Comparison of ENCODE assay signal across 17 cellular contexts in the genomic region with DNA sequence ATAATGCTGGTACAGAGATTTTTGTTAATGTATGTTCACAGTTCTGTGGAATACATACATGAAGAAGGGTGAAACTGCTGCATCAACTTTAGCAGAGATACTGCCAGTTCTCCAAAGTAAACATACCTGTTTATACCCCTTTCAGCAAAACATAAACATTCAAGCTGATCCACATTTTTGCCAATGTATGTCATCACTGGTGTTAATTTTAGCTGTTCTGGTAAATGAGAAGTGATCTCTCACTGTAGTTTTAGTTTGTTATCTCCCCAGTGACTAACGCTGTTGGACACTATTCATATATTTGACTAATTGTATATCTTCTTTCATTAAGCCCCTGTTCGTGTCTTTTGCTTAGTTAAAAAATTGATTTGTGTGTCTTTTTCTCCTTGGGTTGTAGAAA.
DNase-seq lines count a peak whose midpoint lies in the region; ATAC-seq and TF ChIP-seq lines count a peak whose summit lies in the region.
"Had no signal": no experiment of that assay in that cellular context is flagged by ENCODE, and none has a peak within 500 bp of the region (broad histone marks: within the 10 kb centered on the region; RNA-seq: fewer than 3 reads in every experiment).

No MANE protein-coding gene starts in this region.

- no peaks in the 10 kb centered on the region for H3K9me2 ChIP-seq in HCT116 (ENCODE audit: insufficient read depth)

- CTCF ChIA-PET in HCT116 (lab: Charles Lee), result no interaction called here
- CTCF ChIA-PET in CD8-positive, alpha-beta T cell (lab: Charles Lee), result no interaction called here

- DNase-seq in HCT116 (ENCODE audit: low read depth, low spot score) (no peak), amniotic epithelial cell (ENCODE audit: low read depth) (peak; percentile 21), fibroblast of villous mesenchyme (ENCODE audit: low read depth) (peak; percentile 26), trophoblast cell (peak; percentile 63 to 96), HT-29 (ENCODE audit: low spot score) (no peak), OCI-M1 (lab: John Stamatoyannopoulos, UW) (no peak)
- no peak for DNase-seq in CD8-positive, alpha-beta T cell
- DNase-seq: AML-193; CD4-positive, alpha-beta T cell; DMS153; DMS79; GDM1; GOT3; H7 had no signal

- no peaks in the 10 kb centered on the region for H3K4me1 Mint-ChIP-seq in CD8-positive, alpha-beta T cell (ENCODE audit: low read depth)

- TF ChIP-seq RAD21 in HCT116 (IDR thresholded peaks at IDR 0.05; ENCODE audit: low read depth), result no peak

- H3K4me3 Mint-ChIP-seq in CD8-positive, alpha-beta T cell, result no peak overlapping the region
- H3K4me3 Mint-ChIP-seq: CD4-positive, alpha-beta T cell had no signal

- no peak overlapping the region for H4K12ac ChIP-seq in trophoblast cell (ENCODE audit: low read depth, low read length)

- H4K91ac ChIP-seq in trophoblast cell (ENCODE audit: low read depth, low read length), result no peak overlapping the region

- intact Hi-C loops in HCT116 (cut with micrococcal nuclease), result no loop called here
- intact Hi-C loops in CD8-positive, alpha-beta T cell (cut with DNase I, micrococcal nuclease), result no loop called here

- H3K9me3 Mint-ChIP-seq in CD8-positive, alpha-beta T cell, result no peaks in the 10 kb centered on the region
- H3K9me3 Mint-ChIP-seq: CD4-positive, alpha-beta T cell had no signal

- BruUV-seq in HCT116 (replicated peaks; lab: Mats Ljungman, UMichigan), result no TSS peak

- H3K14ac ChIP-seq in trophoblast cell (ENCODE audit: low read length), result no peak overlapping the region

- H3K27ac ChIP-seq in HCT116 (ENCODE audit: low read depth, low read length), result no peak overlapping the region
- no peak overlapping the region for H3K27ac ChIP-seq in trophoblast cell (ENCODE audit: low read depth, low read length)
- no peak overlapping the region for H3K27ac ChIP-seq in CD8-positive, alpha-beta T cell (ENCODE audit: low read depth, low read length)
- H3K27ac ChIP-seq: 22Rv1, A549, C4-2B had no signal

- H3K18ac ChIP-seq in trophoblast cell (ENCODE audit: low read length), result no peak overlapping the region

- no peak overlapping the region for H3K27ac Mint-ChIP-seq in CD8-positive, alpha-beta T cell
- H3K27ac Mint-ChIP-seq: CD4-positive, alpha-beta T cell had no signal

- POLR2A ChIA-PET in HCT116 (lab: Charles Lee), result no interaction called here
- POLR2A ChIA-PET in CD8-positive, alpha-beta T cell (lab: Charles Lee), result no interaction called here

- H3K36me3 Mint-ChIP-seq in CD8-positive, alpha-beta T cell, result no peaks in the 10 kb centered on the region

- H3K36me3 ChIP-seq in HCT116 (ENCODE audit: control insufficient read depth in 1 of 2, insufficient read depth in 2 of 2, low read length in 2 of 2) (no peaks in the 10 kb centered on the region), trophoblast cell (ENCODE audit: control insufficient read depth in 1 of 2, insufficient read depth in 2 of 2, low read length in 2 of 2) (no peaks in the 10 kb centered on the region)
- no peaks in the 10 kb centered on the region for H3K36me3 ChIP-seq in CD8-positive, alpha-beta T cell (ENCODE audit: insufficient read depth, low read length)

- H4K8ac ChIP-seq in trophoblast cell (ENCODE audit: low read depth, low read length), result no peak overlapping the region

- H2BK5ac ChIP-seq in trophoblast cell (ENCODE audit: low read depth, low read length, poor library complexity), result no peak overlapping the region

- no peaks in the 10 kb centered on the region for H3K27me3 Mint-ChIP-seq in CD8-positive, alpha-beta T cell (ENCODE audit: low read depth)
- H3K27me3 Mint-ChIP-seq: CD4-positive, alpha-beta T cell had no signal

- H2AFZ ChIP-seq in HCT116 (ENCODE audit: low read depth, low read length, poor library complexity, severe bottlenecking) (no peak overlapping the region), trophoblast cell (ENCODE audit: insufficient read depth, low read length, poor library complexity) (no peak overlapping the region)

- no peak overlapping the region for H3K4me3 ChIP-seq in HCT116 (replicated peaks in 1 of 2; ENCODE audit: low read depth in 1 of 2, low read length in 2 of 2)
- H3K4me3 ChIP-seq in fibroblast of villous mesenchyme (ENCODE audit: low read depth, low read length), result no peak overlapping the region
- no peak overlapping the region for H3K4me3 ChIP-seq in trophoblast cell (ENCODE audit: low read depth, low read length)
- H3K4me3 ChIP-seq in CD8-positive, alpha-beta T cell (ENCODE audit: low read depth, low read length), result no peak overlapping the region
- H3K4me3 ChIP-seq: A549 had no signal

- H3K23ac ChIP-seq in trophoblast cell (ENCODE audit: low read length), result no peak overlapping the region

- H3K9me3 ChIP-seq in HCT116 (ENCODE audit: control insufficient read depth in 1 of 2, insufficient read depth in 1 of 2, low read depth in 1 of 2, low read length in 2 of 2) (no peaks in the 10 kb centered on the region), trophoblast cell (ENCODE audit: insufficient read depth, low read depth, low read length) (peaks cover 3% of the 10 kb centered on the region)
- no peaks in the 10 kb centered on the region for H3K9me3 ChIP-seq in CD8-positive, alpha-beta T cell (ENCODE audit: low read length)
- H3K9me3 ChIP-seq: A549 had no signal

- H3K79me1 ChIP-seq in trophoblast cell (ENCODE audit: low read length), result no peaks in the 10 kb centered on the region

- H3K9ac ChIP-seq in HCT116 (ENCODE audit: low read length) (no peak overlapping the region), trophoblast cell (ENCODE audit: low read length) (no peak overlapping the region)

- H3K27me3 ChIP-seq in HCT116 (ENCODE audit: insufficient read depth, low read length) (no peaks in the 10 kb centered on the region), trophoblast cell (ENCODE audit: insufficient read depth, low read length) (no peaks in the 10 kb centered on the region)
- no peaks in the 10 kb centered on the region for H3K27me3 ChIP-seq in CD8-positive, alpha-beta T cell (ENCODE audit: insufficient read depth, low read length)

- no peak overlapping the region for H2BK12ac ChIP-seq in trophoblast cell (ENCODE audit: low read length)

- no peak overlapping the region for H2AK5ac ChIP-seq in trophoblast cell (ENCODE audit: low read length)

- H3K79me2 ChIP-seq in HCT116 (ENCODE audit: insufficient read depth, low read length), result no peaks in the 10 kb centered on the region
- no peaks in the 10 kb centered on the region for H3K79me2 ChIP-seq in trophoblast cell (ENCODE audit: control insufficient read depth, insufficient read depth, low read length, poor library complexity)

- TF ChIP-seq CTCF in HCT116 (IDR thresholded peaks at IDR 0.05 in 2 of 3, conservative IDR thresholded peaks at IDR 0.05 in 1 of 3; ENCODE audit: borderline replicate concordance in 1 of 3, insufficient read depth in 1 of 3, low read depth in 2 of 3, low read length in 2 of 3), result no peak
- TF ChIP-seq CTCF in fibroblast of villous mesenchyme (IDR thresholded peaks at IDR 0.05; ENCODE audit: insufficient read depth, low read depth, low read length), result no peak
- TF ChIP-seq CTCF in CD8-positive, alpha-beta T cell (IDR thresholded peaks at IDR 0.05), result no peak

- no peak for TF ChIP-seq POLR2A in HCT116 (IDR thresholded peaks at IDR 0.05; ENCODE audit: borderline replicate concordance, extremely low read depth, insufficient read depth, insufficient read length)

- no peak overlapping the region for H2BK120ac ChIP-seq in trophoblast cell (ENCODE audit: insufficient read depth, low read length, poor library complexity)

- H3K4ac ChIP-seq in trophoblast cell (ENCODE audit: low read depth, low read length), result no peak overlapping the region

- no peak for ATAC-seq in HCT116
- no peak for ATAC-seq in CD8-positive, alpha-beta T cell
- ATAC-seq: A549 had no signal

- 0 out of 4 replicates have a peak, but pooled peaks cover 0 to 3% of the 10 kb centered on the region in 2 experiments for H3K4me1 ChIP-seq in HCT116 (ENCODE audit: control insufficient read depth in 1 of 2, insufficient read depth in 2 of 2, low read length in 2 of 2)
- peaks cover 0 to 2% of the 10 kb centered on the region in 2 experiments for H3K4me1 ChIP-seq in trophoblast cell (ENCODE audit: control insufficient read depth in 1 of 2, insufficient read depth in 2 of 2, low read length in 2 of 2)
- no peaks in the 10 kb centered on the region for H3K4me1 ChIP-seq in CD8-positive, alpha-beta T cell (ENCODE audit: insufficient read depth, low read length)
- H3K4me1 ChIP-seq: A549 had no signal

- no CpG with 5 or more reads among the region's 2 CpGs for WGBS in trophoblast cell (ENCODE audit: extremely low coverage, insufficient coverage, insufficient read length)

- H4K20me1 ChIP-seq in HCT116 (ENCODE audit: insufficient read depth), result no peaks in the 10 kb centered on the region

- H3K4me2 ChIP-seq in HCT116 (ENCODE audit: low read length), result no peak overlapping the region
- no peak overlapping the region for H3K4me2 ChIP-seq in trophoblast cell (ENCODE audit: low read length)
- H3K4me2 ChIP-seq: A549 had no signal

- RAD21 ChIA-PET in HCT116 (lab: Charles Lee; ENCODE audit: low non-redundant PET in 1 of 2, low total read pairs in 2 of 2, uncharacterized antibody in 2 of 2, unreplicated experiment in 2 of 2), result no interaction called here

TF ChIP-seq in HCT116, 20 proteins besides CTCF, POLR2A, EP300 and RAD21 (continues in another document):
- TF ChIP-seq YY1 (IDR thresholded peaks at IDR 0.05; ENCODE audit: extremely low read depth, insufficient replicate concordance, low read depth, low read length), result no peak
- TF ChIP-seq POLR2AphosphoS5 (IDR thresholded peaks at IDR 0.05; ENCODE audit: low read depth, low read length), result no peak
- no peak for TF ChIP-seq JUND (IDR thresholded peaks at IDR 0.05)
- TF ChIP-seq SP1 (IDR thresholded peaks at IDR 0.05; ENCODE audit: low read depth), result 0 out of 2 replicates have a peak, but pooled peaks have one; percentile 6
- TF ChIP-seq EGR1 (IDR thresholded peaks at IDR 0.05; ENCODE audit: low read depth), result no peak

Comparison
In these comparisons a context has a peak if more than half of its experiments do, and no peak if none do; other contexts are left out.
1. DNase-seq: peak in amniotic epithelial cell (single experiment), fibroblast of villous mesenchyme (single experiment) and trophoblast cell (2 of 2); none in HCT116 (single experiment), HT-29 (single experiment), CD8-positive, alpha-beta T cell (0 of 7) and OCI-M1 (single experiment).